In the genomic region with DNA sequence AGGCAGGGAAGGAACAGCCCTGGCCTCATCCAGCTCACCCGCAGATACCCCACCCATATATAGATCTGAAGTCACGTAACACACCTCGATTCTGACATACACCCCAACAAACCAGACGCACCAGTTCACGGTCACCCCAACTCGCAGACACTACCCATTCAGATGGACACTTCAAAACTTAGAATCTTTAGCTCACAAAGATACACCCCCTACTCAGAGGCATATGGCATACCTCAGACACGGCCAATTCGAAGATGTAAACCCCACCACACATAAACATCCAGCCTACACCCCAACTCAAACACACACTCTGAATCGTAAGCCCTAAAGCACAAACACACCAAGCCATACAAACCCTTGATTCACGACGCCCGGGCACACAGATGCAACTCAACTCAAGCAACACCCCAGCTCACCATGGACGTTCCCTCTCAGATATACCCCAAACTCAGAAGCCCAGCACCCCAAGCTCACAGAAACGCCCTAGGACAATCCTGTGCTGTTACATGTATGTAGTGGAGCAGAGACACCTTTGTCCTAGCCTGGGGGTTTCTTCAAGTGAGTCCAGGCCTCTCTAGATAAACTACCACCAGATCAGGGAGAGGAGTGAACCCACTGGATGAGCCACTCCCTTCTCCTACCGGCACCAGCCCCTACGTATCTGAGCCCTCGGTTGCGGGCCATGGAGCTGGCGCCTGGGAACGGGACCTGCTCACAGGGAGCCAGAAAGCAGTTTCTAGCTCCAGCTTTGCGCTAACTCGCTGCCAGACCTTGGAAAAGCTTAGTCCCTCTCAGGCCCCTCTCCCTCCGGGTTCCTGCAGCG, we compare ENCODE assay signal across 10 cellular contexts. TPM values are rescaled to one million over a fixed set of nuclear protein-coding genes. Genes with fewer than 3 reads are reported as not detected.
DNase-seq lines count a peak whose midpoint lies in the region; ATAC-seq and TF ChIP-seq lines count a peak whose summit lies in the region.
"Had no signal": no experiment of that assay in that cellular context is flagged by ENCODE, and none has a peak within 500 bp of the region (broad histone marks: within the 10 kb centered on the region; RNA-seq: fewer than 3 reads in every experiment).

No MANE protein-coding gene starts in this region.

- H3K4me3 ChIP-seq in SK-N-SH (ENCODE audit: low read depth in 2 of 2, low read length in 1 of 2) (peak overlapping the region; percentile 32 to 51; a peak in 3 of 4 replicates), ascending aorta (peak overlapping the region; percentile 2 to 63), iPS-18c (ENCODE audit: insufficient read depth, low read depth, low read length) (peak overlapping the region; percentile 60), stomach smooth muscle (ENCODE audit: low read length in 2 of 2) (peak overlapping the region; percentile 42 to 82), MG63 (no peak overlapping the region)
- H3K4me3 ChIP-seq: PC-9 had no signal

- POLR2A ChIA-PET in SK-N-SH (lab: Yijun Ruan, JAX): interaction anchor here (0.8 to 1.0 kb wide), 2 partner anchors 9 to 23 kb away, joined by 3 read pairs; a partner anchor contains a TSS

- TF ChIP-seq CTCF in SK-N-SH (IDR thresholded peaks at IDR 0.05): no peak
- no peak for TF ChIP-seq CTCF in ascending aorta (IDR thresholded peaks at IDR 0.05)

- H2AFZ ChIP-seq in SK-N-SH (ENCODE audit: low read depth): no peak overlapping the region
- H2AFZ ChIP-seq: PC-9 had no signal

- H3K9ac ChIP-seq in SK-N-SH (no peak overlapping the region), stomach smooth muscle (ENCODE audit: low read length in 2 of 2) (peak overlapping the region; percentile 78 to 92)

- CTCF ChIA-PET in SK-N-SH (lab: Yijun Ruan, JAX): interaction anchor here (0.6 to 18.3 kb wide), 5 partner anchors 8 to 180 kb away, joined by 3 to 359 read pairs (median 6); a partner anchor contains a TSS

- WGBS in SK-N-SH (ENCODE audit: low lambda C conversion rate): 77% methylated on average over 23 of the region's 24 CpGs

- H3K4me1 ChIP-seq in SK-N-SH (ENCODE audit: control insufficient read depth in 1 of 2, insufficient read depth in 2 of 2, low read depth in 1 of 2, low read length in 1 of 2): peaks cover 0 to 31% of the 10 kb centered on the region in 2 experiments; a peak in 2 of 4 replicates
- peaks cover 3 to 7% of the 10 kb centered on the region in 2 donors for H3K4me1 ChIP-seq in ascending aorta
- H3K4me1 ChIP-seq in stomach smooth muscle (ENCODE audit: control insufficient read depth, insufficient read depth, low read length): peaks cover 46% of the 10 kb centered on the region

- H3K27me3 ChIP-seq in SK-N-SH (ENCODE audit: insufficient read depth) (no peaks in the 10 kb centered on the region), ascending aorta (peaks cover 16% of the 10 kb centered on the region), stomach smooth muscle (ENCODE audit: control insufficient read depth in 1 of 2, insufficient read depth in 2 of 2, low read length in 2 of 2) (peaks cover 13 to 31% of the 10 kb centered on the region in 2 donors), MG63 (peaks cover 33% of the 10 kb centered on the region)

- TF ChIP-seq RAD21 in SK-N-SH (IDR thresholded peaks at IDR 0.05; ENCODE audit: low read length): no peak

- H3K27ac ChIP-seq in SK-N-SH (ENCODE audit: low read depth in 2 of 2, low read length in 1 of 2): peak overlapping the region in 1 of 2 experiments; percentile 56; a peak in 2 of 4 replicates
- H3K27ac ChIP-seq in ascending aorta: no peak overlapping the region
- H3K27ac ChIP-seq in stomach smooth muscle (ENCODE audit: low read length): peak overlapping the region; percentile 99
- H3K27ac ChIP-seq: PC-9 had no signal

- no peaks in the 10 kb centered on the region for H3K9me3 ChIP-seq in SK-N-SH
- no peaks in the 10 kb centered on the region for H3K9me3 ChIP-seq in ascending aorta
- H3K9me3 ChIP-seq in iPS-18c (ENCODE audit: control insufficient read depth, insufficient read depth, low read length): no peaks in the 10 kb centered on the region
- H3K9me3 ChIP-seq in stomach smooth muscle (ENCODE audit: control insufficient read depth in 2 of 2, low read length in 2 of 2): no peaks in the 10 kb centered on the region
- no peaks in the 10 kb centered on the region for H3K9me3 ChIP-seq in MG63

- intact Hi-C loops in ascending aorta (cut with DNase I): no loop called here

- H3K4me2 ChIP-seq in SK-N-SH: peak overlapping the region; percentile 67; the same call in 1 of the 2 replicates
- H3K4me2 ChIP-seq: PC-9 had no signal

- H3F3A ChIP-seq in SK-N-SH (replicated peaks; ENCODE audit: insufficient read depth): no peaks in the 10 kb centered on the region

- no peaks in the 10 kb centered on the region for H3K79me2 ChIP-seq in SK-N-SH (ENCODE audit: insufficient read depth)

- TF ChIP-seq EP300 in SK-N-SH (IDR thresholded peaks at IDR 0.05; ENCODE audit: borderline replicate concordance in 1 of 2, low read depth in 1 of 2, low read length in 1 of 2): no peak

- no peaks in the 10 kb centered on the region for H3K9me2 ChIP-seq in SK-N-SH

- no peaks in the 10 kb centered on the region for H4K20me1 ChIP-seq in SK-N-SH (ENCODE audit: insufficient read depth)

- H3K36me3 ChIP-seq in SK-N-SH (replicated peaks in 1 of 2; ENCODE audit: control insufficient read depth in 1 of 2, insufficient read depth in 2 of 2, low read length in 1 of 2): no peaks in the 10 kb centered on the region
- no peaks in the 10 kb centered on the region for H3K36me3 ChIP-seq in ascending aorta
- no peaks in the 10 kb centered on the region for H3K36me3 ChIP-seq in stomach smooth muscle (ENCODE audit: control insufficient read depth in 2 of 2, insufficient read depth in 2 of 2, low read length in 2 of 2)
- no peaks in the 10 kb centered on the region for H3K36me3 ChIP-seq in MG63

- peak; percentile 28 for DNase-seq in SK-N-SH
- DNase-seq in ascending aorta (ENCODE audit: low spot score in 2 of 2): no peak
- no peak for DNase-seq in stimulated activated CD4-positive, alpha-beta T cell treated with anti-CD3 and anti-CD28 coated beads, Interleukin-1b, Interleukin-23, amount 100 ng/mL, for 48 hours
- no peak for DNase-seq in MG63
- DNase-seq in T-helper 9 cell: no peak
- DNase-seq: PC-9 had no signal

- no peak for ATAC-seq in SK-N-SH treated with all-trans-retinoic acid at 6 μM for 48 hours

TF ChIP-seq in SK-N-SH, 30 proteins besides CTCF, POLR2A, EP300 and RAD21 (continues in another document):
- TF ChIP-seq, protein P1, sequence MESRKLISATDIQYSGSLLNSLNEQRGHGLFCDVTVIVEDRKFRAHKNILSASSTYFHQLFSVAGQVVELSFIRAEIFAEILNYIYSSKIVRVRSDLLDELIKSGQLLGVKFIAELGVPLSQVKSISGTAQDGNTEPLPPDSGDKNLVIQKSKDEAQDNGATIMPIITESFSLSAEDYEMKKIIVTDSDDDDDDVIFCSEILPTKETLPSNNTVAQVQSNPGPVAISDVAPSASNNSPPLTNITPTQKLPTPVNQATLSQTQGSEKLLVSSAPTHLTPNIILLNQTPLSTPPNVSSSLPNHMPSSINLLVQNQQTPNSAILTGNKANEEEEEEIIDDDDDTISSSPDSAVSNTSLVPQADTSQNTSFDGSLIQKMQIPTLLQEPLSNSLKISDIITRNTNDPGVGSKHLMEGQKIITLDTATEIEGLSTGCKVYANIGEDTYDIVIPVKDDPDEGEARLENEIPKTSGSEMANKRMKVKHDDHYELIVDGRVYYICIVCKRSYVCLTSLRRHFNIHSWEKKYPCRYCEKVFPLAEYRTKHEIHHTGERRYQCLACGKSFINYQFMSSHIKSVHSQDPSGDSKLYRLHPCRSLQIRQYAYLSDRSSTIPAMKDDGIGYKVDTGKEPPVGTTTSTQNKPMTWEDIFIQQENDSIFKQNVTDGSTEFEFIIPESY (IDR thresholded peaks at IDR 0.05; ENCODE audit: borderline replicate concordance, low read depth): no peak

TF ChIP-seq in SK-N-SH treated with all-trans-retinoic acid at 6 μM for 48 hours, 23 proteins besides CTCF, POLR2A, EP300 and RAD21 (continues in another document):
- TF ChIP-seq, protein P2, sequence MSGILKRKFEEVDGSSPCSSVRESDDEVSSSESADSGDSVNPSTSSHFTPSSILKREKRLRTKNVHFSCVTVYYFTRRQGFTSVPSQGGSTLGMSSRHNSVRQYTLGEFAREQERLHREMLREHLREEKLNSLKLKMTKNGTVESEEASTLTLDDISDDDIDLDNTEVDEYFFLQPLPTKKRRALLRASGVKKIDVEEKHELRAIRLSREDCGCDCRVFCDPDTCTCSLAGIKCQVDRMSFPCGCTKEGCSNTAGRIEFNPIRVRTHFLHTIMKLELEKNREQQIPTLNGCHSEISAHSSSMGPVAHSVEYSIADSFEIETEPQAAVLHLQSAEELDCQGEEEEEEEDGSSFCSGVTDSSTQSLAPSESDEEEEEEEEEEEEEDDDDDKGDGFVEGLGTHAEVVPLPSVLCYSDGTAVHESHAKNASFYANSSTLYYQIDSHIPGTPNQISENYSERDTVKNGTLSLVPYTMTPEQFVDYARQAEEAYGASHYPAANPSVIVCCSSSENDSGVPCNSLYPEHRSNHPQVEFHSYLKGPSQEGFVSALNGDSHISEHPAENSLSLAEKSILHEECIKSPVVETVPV (CRISPR knock-in tag; IDR thresholded peaks at IDR 0.05): no peak

RNA-seq across cellular contexts. Expression of a gene that starts 8.8 kb away (rescaled TPM):
- polyA plus RNA-seq in SK-N-SH (2012; rRNA removed): 0.97 and 0.99 TPM in 2 replicates
- 0.45 and 1.0 TPM in 2 replicates for polyA plus RNA-seq in SK-N-SH (2012; cell fraction: cytosol; rRNA removed)
- polyA plus RNA-seq in SK-N-SH (2012; cell fraction: nucleus; rRNA removed): 2.1 and 3.1 TPM in 2 replicates
- total RNA-seq in ascending aorta: not detected
- not detected in 2 replicates for total RNA-seq in MG63 (2014; rRNA removed; shearing (Covaris generic); ENCODE audit: low replicate concordance)

RNA-seq across cellular contexts. Expression of a gene that starts 10.8 kb away (rescaled TPM):
- polyA plus RNA-seq in SK-N-SH (2012; rRNA removed): 11.7 and 17.2 TPM in 2 replicates
- polyA plus RNA-seq in SK-N-SH (2012; cell fraction: cytosol; rRNA removed): 6.0 and 10.9 TPM in 2 replicates
- polyA plus RNA-seq in SK-N-SH (2012; cell fraction: nucleus; rRNA removed): 38.1 and 88.2 TPM in 2 replicates
- total RNA-seq in ascending aorta: 16.5 TPM
- 10.7 and 11.2 TPM in 2 replicates for total RNA-seq in MG63 (2014; rRNA removed; shearing (Covaris generic); ENCODE audit: low replicate concordance)

RNA-seq across cellular contexts. Expression of a gene that starts 14.3 kb away (rescaled TPM):
- polyA plus RNA-seq in SK-N-SH (2012; rRNA removed): 20.6 and 26.6 TPM in 2 replicates
- 9.9 and 14.1 TPM in 2 replicates for polyA plus RNA-seq in SK-N-SH (2012; cell fraction: cytosol; rRNA removed)
- 66.4 and 78.0 TPM in 2 replicates for polyA plus RNA-seq in SK-N-SH (2012; cell fraction: nucleus; rRNA removed)
- 89.2 TPM for total RNA-seq in ascending aorta
- total RNA-seq in MG63 (2014; rRNA removed; shearing (Covaris generic); ENCODE audit: low replicate concordance): 15.8 and 22.7 TPM in 2 replicates

RNA-seq across cellular contexts. Expression of a gene that starts 22.6 kb away (rescaled TPM):
- 130 and 162 TPM in 2 replicates for polyA plus RNA-seq in SK-N-SH (2012; rRNA removed)
- polyA plus RNA-seq in SK-N-SH (2012; cell fraction: cytosol; rRNA removed): 95.1 and 125 TPM in 2 replicates
- polyA plus RNA-seq in SK-N-SH (2012; cell fraction: nucleus; rRNA removed): 224 and 316 TPM in 2 replicates
- total RNA-seq in ascending aorta: 45.1 TPM
- 92.1 and 151 TPM in 2 replicates for total RNA-seq in MG63 (2014; rRNA removed; shearing (Covaris generic); ENCODE audit: low replicate concordance)

RNA-seq across cellular contexts. Expression of a gene that starts 41.5 kb away (rescaled TPM):
- 0.05 and 0.07 TPM in 2 replicates for polyA plus RNA-seq in SK-N-SH (2012; rRNA removed)
- polyA plus RNA-seq in SK-N-SH (2012; cell fraction: cytosol; rRNA removed): 0.03 and 0.07 TPM in 2 replicates
- 0.08 and 0.19 TPM in 2 replicates for polyA plus RNA-seq in SK-N-SH (2012; cell fraction: nucleus; rRNA removed)
- total RNA-seq in ascending aorta: not detected
- not detected in 2 replicates for total RNA-seq in MG63 (2014; rRNA removed; shearing (Covaris generic); ENCODE audit: low replicate concordance)
- total RNA-seq: H4 had no signal
